ENCODE assay signal across 10 cellular contexts in the genomic region with DNA sequence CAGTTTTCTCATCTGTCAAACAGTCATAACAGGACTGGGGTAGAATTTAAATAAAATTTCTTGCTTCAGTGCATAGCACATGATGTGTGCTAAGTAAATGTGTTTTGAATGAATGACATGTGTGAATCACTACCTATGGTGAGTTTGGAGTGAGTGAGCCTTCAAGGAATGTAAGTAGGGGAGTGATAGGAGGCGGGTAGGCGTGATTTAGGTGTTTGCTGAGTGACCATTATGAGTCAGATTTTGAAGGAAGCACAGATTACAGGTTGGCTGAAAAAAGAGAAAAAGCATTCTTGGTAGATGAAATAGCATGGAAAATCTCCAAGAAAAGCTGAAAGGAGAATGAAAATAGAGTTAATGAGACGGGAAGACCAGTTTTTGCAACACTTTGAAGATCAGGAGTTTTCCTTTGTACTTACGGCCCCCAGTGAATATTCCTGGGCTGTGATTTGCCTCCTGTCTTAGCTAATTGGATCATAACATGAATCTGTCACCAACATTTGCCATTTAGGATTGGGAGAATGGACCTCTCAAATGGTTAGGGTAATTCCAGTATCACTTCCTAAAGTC.
DNase-seq lines count a peak whose midpoint lies in the region; ATAC-seq, FAIRE-seq and TF ChIP-seq lines count a peak whose summit lies in the region.
"Had no signal": no experiment of that assay in that cellular context is flagged by ENCODE, and none has a peak within 500 bp of the region (broad histone marks: within the 10 kb centered on the region; RNA-seq: fewer than 3 reads in every experiment).

No MANE protein-coding gene starts in this region.

- H3K79me1 ChIP-seq in H1 (ENCODE audit: low read depth, low read length), result no peaks in the 10 kb centered on the region

- no peak overlapping the region for H2BK12ac ChIP-seq in H1 (ENCODE audit: low read depth, low read length)

- no peak for TF ChIP-seq EP300 in H1 (IDR thresholded peaks at IDR 0.05; ENCODE audit: borderline replicate concordance in 1 of 2, low read depth in 2 of 2, low read length in 2 of 2)

- H2BK120ac ChIP-seq in H1 (replicated peaks; ENCODE audit: low read depth, low read length), result no peak overlapping the region

- no peak overlapping the region for H3K14ac ChIP-seq in H1 (ENCODE audit: insufficient read length)

- no peak for TF ChIP-seq RAD21 in H1 (IDR thresholded peaks at IDR 0.05 in 1 of 2, conservative IDR thresholded peaks at IDR 0.05 in 1 of 2; ENCODE audit: low read depth in 2 of 2, low read length in 2 of 2)

- DNase-seq in GM04504 (ENCODE audit: low read depth) (peak; percentile 51), H1 (ENCODE audit: low read depth in 1 of 2, low spot score in 2 of 2) (no peak), progenitor cell of endocrine pancreas (ENCODE audit: low spot score, unreplicated experiment) (no peak), NCI-H510A treated with DMSO at 0.1 percent for 48 hours (lab: John Stamatoyannopoulos, UW) (no peak), DMS114 treated with DMSO at 0.1 percent for 48 hours (lab: John Stamatoyannopoulos, UW; ENCODE audit: unreplicated experiment) (no peak), NCI-H128 (lab: John Stamatoyannopoulos, UW; ENCODE audit: unreplicated experiment) (no peak)
- DNase-seq: activated naive CD8-positive, alpha-beta T cell treated with anti-CD3 and anti-CD28 coated beads for 36 hours had no signal

- H3K79me2 ChIP-seq in H1 (ENCODE audit: control insufficient read depth in 1 of 2, insufficient read depth in 2 of 2, low read length in 2 of 2), result no peaks in the 10 kb centered on the region

- no peak overlapping the region for H4K5ac ChIP-seq in H1 (ENCODE audit: insufficient read length, low read depth, low read length)

- TF ChIP-seq POLR2A in H1 (IDR thresholded peaks at IDR 0.05; ENCODE audit: control extremely low read depth in 1 of 2, low read depth in 2 of 2, low read length in 2 of 2), result peak in 1 of 2 experiments; percentile 36; a peak in 1 of 3 replicates

- TF ChIP-seq CTCF in H1 (IDR thresholded peaks at IDR 0.05; ENCODE audit: control extremely low read depth in 1 of 3, insufficient read depth in 1 of 3, low read depth in 1 of 3, low read length in 3 of 3) (no peak), progenitor cell of endocrine pancreas (IDR thresholded peaks at IDR 0.05; ENCODE audit: unreplicated experiment) (no peak)

- no peak overlapping the region for H3K18ac ChIP-seq in H1 (ENCODE audit: extremely low read depth, low read length)

- no peak overlapping the region for H3K4ac ChIP-seq in H1 (replicated peaks; ENCODE audit: insufficient read length, low read depth, low read length)

- H3K4me3 Mint-ChIP-seq in progenitor cell of endocrine pancreas (ENCODE audit: low read depth), result no peak overlapping the region
- H3K4me3 Mint-ChIP-seq: activated naive CD8-positive, alpha-beta T cell treated with anti-CD3 and anti-CD28 coated beads for 36 hours had no signal

- no peak overlapping the region for H4K8ac ChIP-seq in H1 (ENCODE audit: extremely low read depth, insufficient read depth, low read length)

- H3K4me1 ChIP-seq in HUES64 (ENCODE audit: insufficient read depth, low read length) (peaks cover 12% of the 10 kb centered on the region; the same call in 1 of the 2 replicates), H1 (replicated peaks in 1 of 4; ENCODE audit: control insufficient read depth in 3 of 4, insufficient read depth in 4 of 4, low read length in 3 of 4) (no peaks in the 10 kb centered on the region)

- CTCF ChIA-PET in H1 (lab: Charles Lee; ENCODE audit: partially characterized antibody), result interaction anchor here (0.5 to 2.3 kb wide), 2 partner anchors 34 to 89 kb away, joined by 3 to 7 read pairs; no protein-coding TSS in a partner anchor

- peaks cover 21% of the 10 kb centered on the region for H3K4me1 Mint-ChIP-seq in progenitor cell of endocrine pancreas (ENCODE audit: low read depth)
- H3K4me1 Mint-ChIP-seq: activated naive CD8-positive, alpha-beta T cell treated with anti-CD3 and anti-CD28 coated beads for 36 hours had no signal

- H2AFZ ChIP-seq in H1 (ENCODE audit: low read length), result no peak overlapping the region

- H3K27ac ChIP-seq in HUES64 (ENCODE audit: low read depth, low read length) (0 out of 2 replicates have a peak overlapping the region, but pooled peaks have one; percentile 59), H1 (ENCODE audit: low read depth, low read length) (no peak overlapping the region)
- H3K27ac ChIP-seq: HL-60 had no signal

- H2AK5ac ChIP-seq in H1 (ENCODE audit: low read depth, low read length), result no peak overlapping the region

- no peak overlapping the region for H4K91ac ChIP-seq in H1 (replicated peaks; ENCODE audit: insufficient read length, low read length)

- H3K9me3 ChIP-seq in HUES64 (ENCODE audit: insufficient read depth, low read depth, low read length) (no peaks in the 10 kb centered on the region), H1 (ENCODE audit: insufficient read depth in 2 of 2, low read depth in 1 of 2, low read length in 1 of 2) (no peaks in the 10 kb centered on the region)

- H3K56ac ChIP-seq in H1 (replicated peaks; ENCODE audit: insufficient read length, low read depth, low read length), result no peak overlapping the region

- no peak overlapping the region for H2BK15ac ChIP-seq in H1 (ENCODE audit: low read length)

- H2BK5ac ChIP-seq in H1 (ENCODE audit: low read depth, low read length), result no peak overlapping the region

- no peak overlapping the region for H2BK20ac ChIP-seq in H1 (ENCODE audit: low read length)

- H3K9me3 Mint-ChIP-seq in progenitor cell of endocrine pancreas (ENCODE audit: low read depth), result no peaks in the 10 kb centered on the region
- H3K9me3 Mint-ChIP-seq: activated naive CD8-positive, alpha-beta T cell treated with anti-CD3 and anti-CD28 coated beads for 36 hours had no signal

- no peak overlapping the region for H3K4me2 ChIP-seq in H1 (ENCODE audit: insufficient read depth in 1 of 2, low read depth in 2 of 2, low read length in 2 of 2)

- WGBS in HUES64, result 72% methylated on average over 4 of the region's 4 CpGs
- WGBS in H1 (ENCODE audit: extremely low coverage in 1 of 2, insufficient coverage in 1 of 2, insufficient read length in 1 of 2, insufficient replicate concordance in 2 of 2, low coverage in 1 of 2, low lambda C conversion rate in 2 of 2, missing lambda C conversion rate in 1 of 2), 2 experiments, result 94% methylated on average over 4 of the region's 4 CpGs; no CpG with 5 or more reads in 1 of the 2 experiments

- H3K27ac Mint-ChIP-seq in progenitor cell of endocrine pancreas, result peak overlapping the region; percentile 84
- H3K27ac Mint-ChIP-seq: activated naive CD8-positive, alpha-beta T cell treated with anti-CD3 and anti-CD28 coated beads for 36 hours had no signal

- H3K27me3 ChIP-seq in HUES64 (ENCODE audit: insufficient read depth, low read length) (no peaks in the 10 kb centered on the region), H1 (replicated peaks in 1 of 4; ENCODE audit: control insufficient read depth in 3 of 4, extremely low read depth in 1 of 4, insufficient read depth in 3 of 4, low read length in 3 of 4) (no peaks in the 10 kb centered on the region)

- H3K4me3 ChIP-seq in HUES64 (ENCODE audit: low read length), result no peak overlapping the region
- H3K4me3 ChIP-seq in H1 (ENCODE audit: extremely low read depth in 1 of 4, insufficient read depth in 2 of 4, low read depth in 3 of 4, low read length in 4 of 4), result no peak overlapping the region

- no peaks in the 10 kb centered on the region for H3K36me3 Mint-ChIP-seq in progenitor cell of endocrine pancreas (ENCODE audit: insufficient read depth)
- H3K36me3 Mint-ChIP-seq: activated naive CD8-positive, alpha-beta T cell treated with anti-CD3 and anti-CD28 coated beads for 36 hours had no signal

- no peaks in the 10 kb centered on the region for H3K23me2 ChIP-seq in H1 (ENCODE audit: low read depth, low read length)

- no peak overlapping the region; the same call in 1 of the 2 replicates for H3K9ac ChIP-seq in HUES64 (ENCODE audit: low read depth, low read length)
- no peak overlapping the region for H3K9ac ChIP-seq in H1 (replicated peaks in 1 of 4; ENCODE audit: extremely low read depth in 1 of 4, low read depth in 3 of 4, low read length in 3 of 4)

- no peak for ATAC-seq in GM21786 (IDR thresholded peaks at IDR 0.05; ENCODE audit: unreplicated experiment)

- no peak for FAIRE-seq in H1 (lab: Jason Lieb, UNC)

- H3K36me3 ChIP-seq in HUES64 (ENCODE audit: insufficient read depth, low read length) (no peaks in the 10 kb centered on the region), H1 (ENCODE audit: control insufficient read depth in 2 of 4, insufficient read depth in 4 of 4, low read length in 3 of 4) (no peaks in the 10 kb centered on the region)

- H4K20me1 ChIP-seq in H1 (replicated peaks in 1 of 2; ENCODE audit: control insufficient read depth in 1 of 2, insufficient read depth in 2 of 2, low read length in 2 of 2), result no peaks in the 10 kb centered on the region

- H3K23ac ChIP-seq in H1 (ENCODE audit: insufficient read length), result no peak overlapping the region

- POLR2A ChIA-PET in H1 (lab: Charles Lee; ENCODE audit: partially characterized antibody), result no interaction called here

- H3K27me3 Mint-ChIP-seq in progenitor cell of endocrine pancreas, result no peaks in the 10 kb centered on the region
- H3K27me3 Mint-ChIP-seq: activated naive CD8-positive, alpha-beta T cell treated with anti-CD3 and anti-CD28 coated beads for 36 hours had no signal

TF ChIP-seq in H1, 55 proteins besides CTCF, POLR2A, EP300 and RAD21:
- TF ChIP-seq KDM5A (IDR thresholded peaks at IDR 0.05; ENCODE audit: low read length) (no peak), TAF7 (optimal IDR thresholded peaks at IDR 0.05; ENCODE audit: borderline replicate concordance, low read depth, low read length) (peak; percentile 90), SP2 (IDR thresholded peaks at IDR 0.05; ENCODE audit: low read length) (no peak), TCF12 (IDR thresholded peaks at IDR 0.05; ENCODE audit: low read depth, low read length) (no peak), NANOG (IDR thresholded peaks at IDR 0.05; ENCODE audit: insufficient read depth, low read depth, low read length, poor library complexity, severe bottlenecking) (no peak), RXRA (IDR thresholded peaks at IDR 0.05; ENCODE audit: insufficient read depth, low read depth, low read length) (no peak), RBBP5 (IDR thresholded peaks at IDR 0.05; ENCODE audit: borderline replicate concordance, low read depth, low read length) (no peak), TBP (IDR thresholded peaks at IDR 0.05; ENCODE audit: low read depth, low read length) (peak; percentile 65), CEBPB (IDR thresholded peaks at IDR 0.05; ENCODE audit: low read depth, low read length) (no peak), GABPA (IDR thresholded peaks at IDR 0.05; ENCODE audit: borderline replicate concordance, insufficient read depth, low read length) (no peak), PHF8 (conservative IDR thresholded peaks at IDR 0.05; ENCODE audit: low read depth, low read length) (no peak), TEAD4 (IDR thresholded peaks at IDR 0.05; ENCODE audit: low read depth, low read length) (no peak), NRF1 (IDR thresholded peaks at IDR 0.05; ENCODE audit: low read depth, low read length) (no peak), YY1 (IDR thresholded peaks at IDR 0.05; ENCODE audit: low read depth, low read length) (no peak)
